In the genomic region with DNA sequence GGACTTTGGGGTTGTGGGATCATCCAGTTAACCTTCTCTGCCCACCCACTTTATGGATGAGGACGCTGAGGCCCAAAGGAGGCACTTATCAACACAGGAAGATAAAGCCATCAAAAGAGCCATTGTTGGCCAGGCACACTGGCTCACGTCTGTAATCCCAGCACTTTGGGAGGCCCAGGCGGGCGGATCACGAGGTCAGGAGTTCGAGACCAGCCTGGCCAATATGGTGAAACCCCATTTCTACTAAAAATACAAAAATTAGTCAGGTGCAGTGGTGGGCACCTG, we compare ENCODE assay signal across 2 cellular contexts.
TF ChIP-seq lines count a peak whose summit lies in the region.

No MANE protein-coding gene starts in this region.

TF ChIP-seq in A549, 52 proteins besides CTCF, POLR2A, EP300 and RAD21:
- 0 out of 2 replicates have a peak, but pooled peaks have one; percentile 41 for TF ChIP-seq CHD4 (IDR thresholded peaks at IDR 0.05; ENCODE audit: borderline replicate concordance)
TF ChIP-seq in A549: peak in this region for 1; not testable (repeated sequence) for 51.

TF ChIP-seq in HepG2, 621 proteins besides CTCF, POLR2A, EP300 and RAD21:
- TF ChIP-seq ZNF629 (CRISPR knock-in tag; conservative IDR thresholded peaks at IDR 0.05): peak; percentile 81
